10 cellular contexts compared by ENCODE assay signal in genomic region chr2:61443342-61444041, GRCh38. TPM values are rescaled to one million over a fixed set of nuclear protein-coding genes. Genes with fewer than 3 reads are reported as not detected.
DNase-seq lines count a peak whose midpoint lies in the region; ATAC-seq, FAIRE-seq and TF ChIP-seq lines count a peak whose summit lies in the region.
"Had no signal": no experiment of that assay in that cellular context is flagged by ENCODE, and none has a peak within 500 bp of the region (broad histone marks: within the 10 kb centered on the region; RNA-seq: fewer than 3 reads in every experiment).

No MANE protein-coding gene starts in this region.

- no peak for TF ChIP-seq RAD21 in H1 (IDR thresholded peaks at IDR 0.05 in 1 of 2, conservative IDR thresholded peaks at IDR 0.05 in 1 of 2; ENCODE audit: low read depth in 2 of 2, low read length in 2 of 2)

- no peak for TF ChIP-seq EP300 in H1 (IDR thresholded peaks at IDR 0.05; ENCODE audit: borderline replicate concordance in 1 of 2, low read depth in 2 of 2, low read length in 2 of 2)

- H3K9me3 ChIP-seq in H1 (ENCODE audit: insufficient read depth in 2 of 2, low read depth in 1 of 2, low read length in 1 of 2), result no peaks in the 10 kb centered on the region
- H3K9me3 ChIP-seq: neutrophil, SJSA1 had no signal

- peak overlapping the region; percentile 27 for H3K23ac ChIP-seq in H1 (ENCODE audit: insufficient read length)

- no peak overlapping the region for H3K9ac ChIP-seq in H1 (replicated peaks in 1 of 4; ENCODE audit: extremely low read depth in 1 of 4, low read depth in 3 of 4, low read length in 3 of 4)

- H3K79me2 ChIP-seq in H1 (ENCODE audit: control insufficient read depth in 1 of 2, insufficient read depth in 2 of 2, low read length in 2 of 2), result peaks cover 36 to 97% of the 10 kb centered on the region in 2 experiments

- H4K91ac ChIP-seq in H1 (replicated peaks; ENCODE audit: insufficient read length, low read length), result no peak overlapping the region

- TF ChIP-seq CTCF in GM10248 (IDR thresholded peaks at IDR 0.05; ENCODE audit: control extremely low read depth, extremely low read depth, low read depth, missing control alignments), result no peak
- no peak for TF ChIP-seq CTCF in H1 (IDR thresholded peaks at IDR 0.05; ENCODE audit: control extremely low read depth in 1 of 3, insufficient read depth in 1 of 3, low read depth in 1 of 3, low read length in 3 of 3)

- no peaks in the 10 kb centered on the region for H3K27me3 ChIP-seq in H1 (replicated peaks in 1 of 4; ENCODE audit: control insufficient read depth in 3 of 4, extremely low read depth in 1 of 4, insufficient read depth in 3 of 4, low read length in 3 of 4)
- H3K27me3 ChIP-seq: neutrophil, SJSA1 had no signal

- no peak overlapping the region for H3K27ac ChIP-seq in H1 (ENCODE audit: low read depth, low read length)
- H3K27ac ChIP-seq: neutrophil, SJSA1 had no signal

- peak; percentile 87 for ATAC-seq in GM21381 (IDR thresholded peaks at IDR 0.05; ENCODE audit: unreplicated experiment)
- ATAC-seq in HG03460 (IDR thresholded peaks at IDR 0.05; ENCODE audit: unreplicated experiment), result peak; percentile 87

- H3K56ac ChIP-seq in H1 (replicated peaks; ENCODE audit: insufficient read length, low read depth, low read length), result no peak overlapping the region

- no peak for TF ChIP-seq POLR2A in H1 (IDR thresholded peaks at IDR 0.05; ENCODE audit: control extremely low read depth in 1 of 2, low read depth in 2 of 2, low read length in 2 of 2)

- H3K79me1 ChIP-seq in H1 (ENCODE audit: low read depth, low read length), result peaks cover 14% of the 10 kb centered on the region

- H3K14ac ChIP-seq in H1 (ENCODE audit: insufficient read length), result no peak overlapping the region

- 85 to 100% methylated on average over 2 to 7 of the region's 7 CpGs for WGBS in H1 (ENCODE audit: extremely low coverage in 1 of 2, insufficient coverage in 1 of 2, insufficient read length in 1 of 2, insufficient replicate concordance in 2 of 2, low coverage in 1 of 2, low lambda C conversion rate in 2 of 2, missing lambda C conversion rate in 1 of 2), 2 experiments

- H4K8ac ChIP-seq in H1 (ENCODE audit: extremely low read depth, insufficient read depth, low read length), result no peak overlapping the region

- H3K4me2 ChIP-seq in H1 (ENCODE audit: insufficient read depth in 1 of 2, low read depth in 2 of 2, low read length in 2 of 2), result no peak overlapping the region

- no peak overlapping the region for H2BK120ac ChIP-seq in H1 (replicated peaks; ENCODE audit: low read depth, low read length)

- no peak overlapping the region for H3K4ac ChIP-seq in H1 (replicated peaks; ENCODE audit: insufficient read length, low read depth, low read length)

- DNase-seq in GM10248 (ENCODE audit: extremely low spot score) (peak; percentile 49), H1 (ENCODE audit: low read depth in 1 of 2, low spot score in 2 of 2) (no peak), activated gamma-delta T cell treated with Interleukin-2 at 50 U/mL for 16 hours (no peak), NCI-H1694 treated with DMSO at 0.1 percent for 48 hours (lab: John Stamatoyannopoulos, UW) (no peak), NCI-H1092 treated with DMSO at 0.1 percent for 48 hours (lab: John Stamatoyannopoulos, UW) (no peak)
- DNase-seq in NK-92 treated with Interleukin-12 subunit alpha and Interleukin-12 subunit beta, amount 100 ng/mL, for 24 hours (lab: John Stamatoyannopoulos, UW), result no peak

- CTCF ChIA-PET in GM10248 (lab: Yijun Ruan, JAX), result interaction anchor here (0.8 to 5.8 kb wide), 2 partner anchors 10 to 17 kb away, joined by 3 to 53 read pairs; no protein-coding TSS in a partner anchor
- CTCF ChIA-PET in H1 (lab: Charles Lee; ENCODE audit: partially characterized antibody), result interaction anchor here (0.7 to 5.8 kb wide), 3 partner anchors 11 to 28 kb away, joined by 3 to 48 read pairs (median 3); no protein-coding TSS in a partner anchor

- H2BK20ac ChIP-seq in H1 (ENCODE audit: low read length), result no peak overlapping the region

- FAIRE-seq in H1 (lab: Jason Lieb, UNC), result no peak

- H2AK5ac ChIP-seq in H1 (ENCODE audit: low read depth, low read length), result no peak overlapping the region

- peaks cover 16 to 30% of the 10 kb centered on the region in 2 experiments for H4K20me1 ChIP-seq in H1 (replicated peaks in 1 of 2; ENCODE audit: control insufficient read depth in 1 of 2, insufficient read depth in 2 of 2, low read length in 2 of 2)

- no peaks in the 10 kb centered on the region for H3K23me2 ChIP-seq in H1 (ENCODE audit: low read depth, low read length)

- POLR2A ChIA-PET in GM10248 (lab: Yijun Ruan, JAX) (no interaction called here), H1 (lab: Charles Lee; ENCODE audit: partially characterized antibody) (no interaction called here)

- no peaks in the 10 kb centered on the region for H3K36me3 ChIP-seq in H1 (ENCODE audit: control insufficient read depth in 2 of 4, insufficient read depth in 4 of 4, low read length in 3 of 4)
- H3K36me3 ChIP-seq: neutrophil had no signal

- no peak overlapping the region for H3K18ac ChIP-seq in H1 (ENCODE audit: extremely low read depth, low read length)

- no peak overlapping the region for H2BK12ac ChIP-seq in H1 (ENCODE audit: low read depth, low read length)

- H3K4me1 ChIP-seq in H1 (replicated peaks in 1 of 4; ENCODE audit: control insufficient read depth in 3 of 4, insufficient read depth in 4 of 4, low read length in 3 of 4), result peaks cover 0 to 12% (median 4%) of the 10 kb centered on the region in 4 experiments; a peak in 6 of 7 replicates
- H3K4me1 ChIP-seq: SJSA1 had no signal

- no peak overlapping the region for H3K4me3 ChIP-seq in H1 (ENCODE audit: extremely low read depth in 1 of 4, insufficient read depth in 2 of 4, low read depth in 3 of 4, low read length in 4 of 4)
- H3K4me3 ChIP-seq: SJSA1 had no signal

- H2BK5ac ChIP-seq in H1 (ENCODE audit: low read depth, low read length), result no peak overlapping the region

- no peak overlapping the region for H4K5ac ChIP-seq in H1 (ENCODE audit: insufficient read length, low read depth, low read length)

- H2AFZ ChIP-seq in H1 (ENCODE audit: low read length), result no peak overlapping the region

- no peak overlapping the region for H2BK15ac ChIP-seq in H1 (ENCODE audit: low read length)

TF ChIP-seq in H1, 55 proteins besides CTCF, POLR2A, EP300 and RAD21:
- no peak for TF ChIP-seq GTF2F1 (IDR thresholded peaks at IDR 0.05; ENCODE audit: borderline replicate concordance, low read depth, low read length)
- no peak for TF ChIP-seq CTBP2 (IDR thresholded peaks at IDR 0.05; ENCODE audit: borderline replicate concordance, insufficient read depth, insufficient read length, low read length)
- TF ChIP-seq TEAD4 (IDR thresholded peaks at IDR 0.05; ENCODE audit: low read depth, low read length), result no peak
- no peak for TF ChIP-seq MAX (IDR thresholded peaks at IDR 0.05)
- TF ChIP-seq PHF8 (conservative IDR thresholded peaks at IDR 0.05; ENCODE audit: low read depth, low read length), result no peak
- TF ChIP-seq NANOG (IDR thresholded peaks at IDR 0.05; ENCODE audit: insufficient read depth, low read depth, low read length, poor library complexity, severe bottlenecking), result no peak
- TF ChIP-seq KDM5A (IDR thresholded peaks at IDR 0.05; ENCODE audit: low read length), result no peak
- no peak for TF ChIP-seq GABPA (IDR thresholded peaks at IDR 0.05; ENCODE audit: borderline replicate concordance, insufficient read depth, low read length)
- no peak for TF ChIP-seq EZH2 (IDR thresholded peaks at IDR 0.05; ENCODE audit: low read depth, low read length, severe bottlenecking)
- TF ChIP-seq POU5F1 (IDR thresholded peaks at IDR 0.05; ENCODE audit: low read depth, low read length), result no peak
- no peak for TF ChIP-seq KDM1A (IDR thresholded peaks at IDR 0.05; ENCODE audit: borderline replicate concordance, low read length)
- TF ChIP-seq E2F6 (IDR thresholded peaks at IDR 0.05), result no peak
- TF ChIP-seq SIRT6 (IDR thresholded peaks at IDR 0.05; ENCODE audit: low read length), result no peak
- TF ChIP-seq SP4 (IDR thresholded peaks at IDR 0.05; ENCODE audit: low read length), result no peak
- no peak for TF ChIP-seq CBX8 (IDR thresholded peaks at IDR 0.05; ENCODE audit: borderline replicate concordance, low read depth, low read length)
- no peak for TF ChIP-seq BACH1 (IDR thresholded peaks at IDR 0.05; ENCODE audit: low read length)
- TF ChIP-seq USF2 (IDR thresholded peaks at IDR 0.05; ENCODE audit: low read length), result no peak
- TF ChIP-seq HDAC6 (IDR thresholded peaks at IDR 0.05; ENCODE audit: low read depth, low read length), result no peak
- no peak for TF ChIP-seq TAF7 (optimal IDR thresholded peaks at IDR 0.05; ENCODE audit: borderline replicate concordance, low read depth, low read length)

RNA-seq across cellular contexts. Expression of gene USP34, which starts 27.4 kb away (rescaled TPM):
- total RNA-seq in H1 (2021; fragmentation: NEBNext Ultra II Directional; extraction: Animal tissue kit (Norgen Biotek cat#: 25700)), result 80.9 and 91.7 TPM in 2 replicates
- polyA plus RNA-seq in H1 (2011; rRNA removed), result 30.0 and 56.7 TPM in 2 replicates
- 37.6 TPM for polyA plus RNA-seq in H1 (2011; cell fraction: cytosol; rRNA removed)
- polyA plus RNA-seq in H1 (2011; cell fraction: nucleus; rRNA removed), result 54.2 TPM
- 33.4 to 53.6 TPM (median 40.8 TPM) in 4 replicates for polyA plus RNA-seq in H1 (2012, experiment 1 of 2)
- 3.0 TPM for polyA plus RNA-seq in H1 (2012, experiment 2 of 2)
- polyA plus RNA-seq in H1 (2013, experiment 1 of 2), result 45.7 TPM
- 43.0 TPM for polyA plus RNA-seq in H1 (2013, experiment 2 of 2)
- polyA minus RNA-seq in H1 (2011; rRNA and poly(A)+ RNA removed), result 158 and 233 TPM in 2 replicates
- 56.2 TPM for polyA minus RNA-seq in H1 (2011; cell fraction: cytosol; rRNA and poly(A)+ RNA removed)
- polyA minus RNA-seq in H1 (2011; cell fraction: nucleus; rRNA and poly(A)+ RNA removed), result 260 TPM
